ENCODE assay signal across 28 cellular contexts in genomic region chr15:83243634-83244033, GRCh38. TPM values are rescaled to one million over a fixed set of nuclear protein-coding genes. Genes with fewer than 3 reads are reported as not detected.
DNase-seq lines count a peak whose midpoint lies in the region; ATAC-seq, FAIRE-seq and TF ChIP-seq lines count a peak whose summit lies in the region.
"Had no signal": no experiment of that assay in that cellular context is flagged by ENCODE, and none has a peak within 500 bp of the region (broad histone marks: within the 10 kb centered on the region; RNA-seq: fewer than 3 reads in every experiment).

No MANE protein-coding gene starts in this region.

- H2BK120ac ChIP-seq in H1 (replicated peaks; ENCODE audit: low read depth, low read length) (no peak overlapping the region), mesendoderm (ENCODE audit: low read depth, low read length) (no peak overlapping the region)

- no peaks in the 10 kb centered on the region; the same call in 1 of the 3 replicates for H3K4me1 Mint-ChIP-seq in GM23338
- H3K4me1 Mint-ChIP-seq: CD4-positive, alpha-beta memory T cell had no signal

- H3K36me3 ChIP-seq in GM23338 (ENCODE audit: insufficient read depth) (no peaks in the 10 kb centered on the region), H1 (ENCODE audit: control insufficient read depth in 2 of 4, insufficient read depth in 4 of 4, low read length in 3 of 4) (no peaks in the 10 kb centered on the region), mesendoderm (ENCODE audit: control insufficient read depth, insufficient read depth, low read length) (no peaks in the 10 kb centered on the region), stomach (no peaks in the 10 kb centered on the region)
- H3K36me3 ChIP-seq: HAP-1, SJCRH30 had no signal

- H3K9ac ChIP-seq in H1 (replicated peaks in 1 of 4; ENCODE audit: extremely low read depth in 1 of 4, low read depth in 3 of 4, low read length in 3 of 4), result no peak overlapping the region
- H3K9ac ChIP-seq in mesendoderm (ENCODE audit: low read length), result no peak overlapping the region
- H3K9ac ChIP-seq: GM23248 had no signal

- H2BK12ac ChIP-seq in H1 (ENCODE audit: low read depth, low read length), result no peak overlapping the region

- intact Hi-C loops in stomach (cut with DNase I; ENCODE audit: low total_unique reads), result loop anchor here (10.0 kb wide), 1 partner anchor 61 kb away; no protein-coding TSS in a partner anchor

- peaks cover 4% of the 10 kb centered on the region for H3K27me3 Mint-ChIP-seq in GM23338 (ENCODE audit: insufficient read depth, low read depth, poor library complexity)

- no peak for TF ChIP-seq EP300 in H1 (IDR thresholded peaks at IDR 0.05; ENCODE audit: borderline replicate concordance in 1 of 2, low read depth in 2 of 2, low read length in 2 of 2)
- TF ChIP-seq EP300 in stomach (IDR thresholded peaks at IDR 0.05), result no peak

- 86% methylated on average over 8 of the region's 8 CpGs; no CpG with 5 or more reads in 1 of the 2 experiments for WGBS in H1 (ENCODE audit: extremely low coverage in 1 of 2, insufficient coverage in 1 of 2, insufficient read length in 1 of 2, insufficient replicate concordance in 2 of 2, low coverage in 1 of 2, low lambda C conversion rate in 2 of 2, missing lambda C conversion rate in 1 of 2), 2 experiments
- no CpG with 5 or more reads among the region's 8 CpGs for WGBS in mesendoderm (ENCODE audit: extremely low coverage, insufficient coverage, low lambda C conversion rate)
- WGBS in stomach, 5 donors, result 73 to 76% (median 73%) methylated on average over 8 of the region's 8 CpGs

- H4K20me1 ChIP-seq in GM23338 (replicated peaks; ENCODE audit: insufficient read depth) (no peaks in the 10 kb centered on the region), H1 (replicated peaks in 1 of 2; ENCODE audit: control insufficient read depth in 1 of 2, insufficient read depth in 2 of 2, low read length in 2 of 2) (no peaks in the 10 kb centered on the region)

- no peak for TF ChIP-seq POLR2A in H1 (IDR thresholded peaks at IDR 0.05; ENCODE audit: control extremely low read depth in 1 of 2, low read depth in 2 of 2, low read length in 2 of 2)
- no peak for TF ChIP-seq POLR2A in stomach (IDR thresholded peaks at IDR 0.05)

- H2BK20ac ChIP-seq in H1 (ENCODE audit: low read length), result no peak overlapping the region

- H3K23me2 ChIP-seq in H1 (ENCODE audit: low read depth, low read length), result no peaks in the 10 kb centered on the region

- H3K4me1 ChIP-seq in GM23338 (ENCODE audit: insufficient read depth) (peaks cover under 1% of the 10 kb centered on the region), H1 (replicated peaks in 1 of 4; ENCODE audit: control insufficient read depth in 3 of 4, insufficient read depth in 4 of 4, low read length in 3 of 4) (peaks cover 0 to under 1% (median under 1%) of the 10 kb centered on the region in 4 experiments; a peak in 2 of 7 replicates), mesendoderm (ENCODE audit: control insufficient read depth, low read depth, low read length) (no peaks in the 10 kb centered on the region), stomach (peaks cover 0 to 4% (median 2%) of the 10 kb centered on the region in 4 donors)
- H3K4me1 ChIP-seq: SJCRH30 had no signal

- H3K56ac ChIP-seq in H1 (replicated peaks; ENCODE audit: insufficient read length, low read depth, low read length) (no peak overlapping the region), mesendoderm (ENCODE audit: low read length) (no peak overlapping the region)

- H4K8ac ChIP-seq in H1 (ENCODE audit: extremely low read depth, insufficient read depth, low read length), result no peak overlapping the region
- no peak overlapping the region for H4K8ac ChIP-seq in mesendoderm (ENCODE audit: low read depth, low read length)

- H2AFZ ChIP-seq in GM23338, result peak overlapping the region; percentile 56; the same call in 1 of the 2 replicates
- H2AFZ ChIP-seq in H1 (ENCODE audit: low read length), result 0 out of 2 replicates have a peak overlapping the region, but pooled peaks have one; percentile 21
- H2AFZ ChIP-seq: GM23248 had no signal

- peaks cover 29% of the 10 kb centered on the region for H3K9me3 Mint-ChIP-seq in GM23338
- H3K9me3 Mint-ChIP-seq: HFFc6 had no signal

- H3K27ac Mint-ChIP-seq in GM23338, result no peak overlapping the region
- H3K27ac Mint-ChIP-seq: CD4-positive, alpha-beta memory T cell; HFFc6 had no signal

- DNase-seq in ACHN, result peak; percentile 82
- DNase-seq in GM23338 (ENCODE audit: low spot score), result peak; percentile 6
- DNase-seq in H1 (ENCODE audit: low read depth in 1 of 2, low spot score in 2 of 2), result no peak
- DNase-seq in mesendoderm, result peak; percentile 1
- no peak for DNase-seq in NCI-H1092 treated with DMSO at 0.1 percent for 48 hours (lab: John Stamatoyannopoulos, UW)
- no peak for DNase-seq in activated naive CD4-positive, alpha-beta T cell treated with Interleukin-2 at 50 U/mL for 16 hours
- no peak for DNase-seq in GM03348 (ENCODE audit: low spot score)
- DNase-seq in stomach, result no peak
- DNase-seq: 8988T; C1 segment of cervical spinal cord; CD4-positive, alpha-beta memory T cell; COR-L47; DMS79 treated with DMSO at 0.1 percent for 48 hours; GM23248; HFFc6; KBM-7; MV-4-11; NCI-H1105 treated with DMSO at 0.1 percent for 48 hours; NCI-H146; NCI-H1930; NCI-H2107; NCI-H524; NCI-H774; SJCRH30 had no signal

- in situ Hi-C loops in ACHN (cut with HindIII; ENCODE audit: low pct_ligation_motif_present, low pct_unique_long_range_greater_than_20kb, low sequenced_read_pairs), result no loop called here

- H4K91ac ChIP-seq in H1 (replicated peaks; ENCODE audit: insufficient read length, low read length), result peak overlapping the region; percentile 65

- TF ChIP-seq RAD21 in H1 (IDR thresholded peaks at IDR 0.05 in 1 of 2, conservative IDR thresholded peaks at IDR 0.05 in 1 of 2; ENCODE audit: low read depth in 2 of 2, low read length in 2 of 2), result no peak

- no peaks in the 10 kb centered on the region for H3K79me1 ChIP-seq in H1 (ENCODE audit: low read depth, low read length)
- H3K79me1 ChIP-seq in mesendoderm (ENCODE audit: low read length), result no peaks in the 10 kb centered on the region

- H2BK5ac ChIP-seq in H1 (ENCODE audit: low read depth, low read length) (no peak overlapping the region), mesendoderm (ENCODE audit: low read length) (no peak overlapping the region)

- H2AK5ac ChIP-seq in H1 (ENCODE audit: low read depth, low read length) (no peak overlapping the region), mesendoderm (ENCODE audit: low read length) (no peak overlapping the region)

- H3K36me3 Mint-ChIP-seq in GM23338 (ENCODE audit: low read depth), result peaks cover 4% of the 10 kb centered on the region; the same call in 2 of the 3 replicates
- H3K36me3 Mint-ChIP-seq: CD4-positive, alpha-beta memory T cell had no signal

- no peak for FAIRE-seq in H1 (lab: Jason Lieb, UNC)
- FAIRE-seq: HTR-8/SVneo had no signal

- H3K79me2 ChIP-seq in GM23338 (replicated peaks; ENCODE audit: insufficient read depth), result no peaks in the 10 kb centered on the region
- H3K79me2 ChIP-seq in H1 (ENCODE audit: control insufficient read depth in 1 of 2, insufficient read depth in 2 of 2, low read length in 2 of 2), result no peaks in the 10 kb centered on the region
- no peaks in the 10 kb centered on the region for H3K79me2 ChIP-seq in mesendoderm (ENCODE audit: control insufficient read depth, insufficient read depth, low read length)

- no peak overlapping the region for H3K4me3 Mint-ChIP-seq in GM23338
- H3K4me3 Mint-ChIP-seq: CD4-positive, alpha-beta memory T cell; HFFc6 had no signal

- H3K27me3 ChIP-seq in GM23338 (ENCODE audit: insufficient read depth), result no peaks in the 10 kb centered on the region
- H3K27me3 ChIP-seq in H1 (replicated peaks in 1 of 4; ENCODE audit: control insufficient read depth in 3 of 4, extremely low read depth in 1 of 4, insufficient read depth in 3 of 4, low read length in 3 of 4), result no peaks in the 10 kb centered on the region; a peak in 2 of 7 replicates
- no peaks in the 10 kb centered on the region for H3K27me3 ChIP-seq in mesendoderm (ENCODE audit: insufficient read depth, low read length, poor library complexity)
- H3K27me3 ChIP-seq in stomach, result peaks cover 0 to 42% (median 6%) of the 10 kb centered on the region in 3 donors

- no peaks in the 10 kb centered on the region for H3F3A ChIP-seq in GM23338 (replicated peaks; ENCODE audit: low read depth)

- H2BK15ac ChIP-seq in H1 (ENCODE audit: low read length), result no peak overlapping the region; the same call in 1 of the 2 replicates
- H2BK15ac ChIP-seq in mesendoderm (replicated peaks; ENCODE audit: low read depth), result no peak overlapping the region

- H3K9me3 ChIP-seq in H1 (ENCODE audit: insufficient read depth in 2 of 2, low read depth in 1 of 2, low read length in 1 of 2), result peaks cover 2 to 7% of the 10 kb centered on the region in 2 experiments; a peak in 2 of 4 replicates
- H3K9me3 ChIP-seq in stomach, result peaks cover 0 to 21% (median 5%) of the 10 kb centered on the region in 4 donors
- H3K9me3 ChIP-seq: HAP-1, SJCRH30 had no signal

- POLR2A ChIA-PET in H1 (lab: Charles Lee; ENCODE audit: partially characterized antibody), result no interaction called here

- no peak for ATAC-seq in GM23338
- ATAC-seq: Right ventricle myocardium inferior, SK-N-SH treated with all-trans-retinoic acid at 6 μM for 48 hours had no signal

- H3K23ac ChIP-seq in H1 (ENCODE audit: insufficient read length) (no peak overlapping the region), mesendoderm (ENCODE audit: low read length) (no peak overlapping the region)

- H4K5ac ChIP-seq in H1 (ENCODE audit: insufficient read length, low read depth, low read length) (no peak overlapping the region), mesendoderm (ENCODE audit: low read length) (no peak overlapping the region)

- CTCF ChIA-PET in H1 (lab: Charles Lee; ENCODE audit: partially characterized antibody), result interaction anchor here (0.6 to 10.1 kb wide), 7 partner anchors 129 to 717 kb away, joined by 3 to 262 read pairs (median 3); partner anchors contain the start of gene SH3GL3

- no peak overlapping the region for H3K27ac ChIP-seq in GM23338 (ENCODE audit: low read depth)
- no peak overlapping the region for H3K27ac ChIP-seq in H1 (ENCODE audit: low read depth, low read length)
- no peak overlapping the region for H3K27ac ChIP-seq in mesendoderm (ENCODE audit: low read depth, low read length)
- H3K27ac ChIP-seq in stomach, result no peak overlapping the region
- H3K27ac ChIP-seq: GM23248, SJCRH30 had no signal

- no peak overlapping the region for H3K4ac ChIP-seq in H1 (replicated peaks; ENCODE audit: insufficient read length, low read depth, low read length)
- H3K4ac ChIP-seq in mesendoderm (ENCODE audit: low read depth, low read length), result no peak overlapping the region

- no peak overlapping the region for H3K14ac ChIP-seq in H1 (ENCODE audit: insufficient read length)

- no peak overlapping the region for H3K4me3 ChIP-seq in GM23338
- H3K4me3 ChIP-seq in H1 (ENCODE audit: extremely low read depth in 1 of 4, insufficient read depth in 2 of 4, low read depth in 3 of 4, low read length in 4 of 4), result no peak overlapping the region
- no peak overlapping the region for H3K4me3 ChIP-seq in mesendoderm (ENCODE audit: low read length)
- H3K4me3 ChIP-seq in stomach, result no peak overlapping the region
- H3K4me3 ChIP-seq: GM23248, HAP-1, SJCRH30 had no signal

- H3K4me2 ChIP-seq in GM23338 (no peak overlapping the region), H1 (ENCODE audit: insufficient read depth in 1 of 2, low read depth in 2 of 2, low read length in 2 of 2) (no peak overlapping the region), mesendoderm (ENCODE audit: low read length) (no peak overlapping the region)

- no peaks in the 10 kb centered on the region for H3K9me2 ChIP-seq in GM23338 (ENCODE audit: insufficient read depth)

- TF ChIP-seq CTCF in GM23338 (conservative IDR thresholded peaks at IDR 0.05; ENCODE audit: low read depth in 2 of 2), result no peak
- TF ChIP-seq CTCF in H1 (IDR thresholded peaks at IDR 0.05; ENCODE audit: control extremely low read depth in 1 of 3, insufficient read depth in 1 of 3, low read depth in 1 of 3, low read length in 3 of 3), result no peak
- TF ChIP-seq CTCF in stomach (IDR thresholded peaks at IDR 0.05), result no peak

- H3K18ac ChIP-seq in H1 (ENCODE audit: extremely low read depth, low read length), result no peak overlapping the region
- H3K18ac ChIP-seq in mesendoderm (ENCODE audit: low read length), result no peak overlapping the region

RNA-seq across cellular contexts. Expression of gene HDGFL3, which starts 36.0 kb away (rescaled TPM):
- 67.1 and 68.6 TPM in 2 replicates for total RNA-seq in GM23338 (2014; rRNA removed; shearing (Covaris generic))
- polyA plus RNA-seq in GM23338 (2016; fragmentation: Nextera tagmentation; extraction: Ambion mirVana) (131 and 135 TPM in 2 replicates), H1 (2011; rRNA removed) (7.3 and 14.1 TPM in 2 replicates), stomach (10 to 100 TPM in 2 of 3 donors, 1 to 10 TPM in 1; 6.7 to 15.6 (median 13.9) TPM)
- 149 and 156 TPM in 2 replicates for total RNA-seq in H1 (2021; fragmentation: NEBNext Ultra II Directional; extraction: Animal tissue kit (Norgen Biotek cat#: 25700))
- 38.6 TPM for polyA plus RNA-seq in H1 (2011; cell fraction: cytosol; rRNA removed)
- polyA plus RNA-seq in H1 (2011; cell fraction: nucleus; rRNA removed), result 11.3 TPM
- 67.3 to 138 TPM (median 73.7 TPM) in 4 replicates for polyA plus RNA-seq in H1 (2012, experiment 1 of 2)
- 9.7 TPM for polyA plus RNA-seq in H1 (2012, experiment 2 of 2)
- 165 TPM for polyA plus RNA-seq in H1 (2013, experiment 1 of 2)
- polyA plus RNA-seq in H1 (2013, experiment 2 of 2), result 147 TPM
- 11.1 and 13.5 TPM in 2 replicates for polyA minus RNA-seq in H1 (2011; rRNA and poly(A)+ RNA removed)
- 48.6 TPM for polyA minus RNA-seq in H1 (2011; cell fraction: cytosol; rRNA and poly(A)+ RNA removed)
- polyA minus RNA-seq in H1 (2011; cell fraction: nucleus; rRNA and poly(A)+ RNA removed), result 38.6 TPM
- polyA plus RNA-seq in mesendoderm (2013, experiment 1 of 2), result 124 TPM
- 127 TPM for polyA plus RNA-seq in mesendoderm (2013, experiment 2 of 2)
- 100 to 1,000 TPM in 1 of 5 donors, 10 to 100 TPM in 2, 1 to 10 TPM in 2; 4.0 to 110 (median 26.6) TPM for total RNA-seq in stomach

RNA-seq across cellular contexts. Expression of gene BNC1, which starts 40.8 kb away (rescaled TPM):
- 1.1 and 1.6 TPM in 2 replicates for total RNA-seq in GM23338 (2014; rRNA removed; shearing (Covaris generic))
- 0.26 and 0.28 TPM in 2 replicates for polyA plus RNA-seq in GM23338 (2016; fragmentation: Nextera tagmentation; extraction: Ambion mirVana)
- total RNA-seq in H1 (2021; fragmentation: NEBNext Ultra II Directional; extraction: Animal tissue kit (Norgen Biotek cat#: 25700)), result 0.67 and 0.99 TPM in 2 replicates
- 0.53 and 2.1 TPM in 2 replicates for polyA plus RNA-seq in H1 (2011; rRNA removed)
- 0.70 TPM for polyA plus RNA-seq in H1 (2011; cell fraction: cytosol; rRNA removed)
- 1.9 TPM for polyA plus RNA-seq in H1 (2011; cell fraction: nucleus; rRNA removed)
- 2.5 to 3.6 TPM (median 3.2 TPM) in 4 replicates for polyA plus RNA-seq in H1 (2012, experiment 1 of 2)
- 0.24 TPM for polyA plus RNA-seq in H1 (2012, experiment 2 of 2)
- polyA plus RNA-seq in H1 (2013, experiment 1 of 2), result 0.14 TPM
- 0.17 TPM for polyA plus RNA-seq in H1 (2013, experiment 2 of 2)
- polyA minus RNA-seq in H1 (2011; rRNA and poly(A)+ RNA removed), result 2.7 and 10.1 TPM in 2 replicates
- 0.81 TPM for polyA minus RNA-seq in H1 (2011; cell fraction: cytosol; rRNA and poly(A)+ RNA removed)
- 1.00 TPM for polyA minus RNA-seq in H1 (2011; cell fraction: nucleus; rRNA and poly(A)+ RNA removed)
- polyA plus RNA-seq in mesendoderm (2013, experiment 1 of 2), result 0.06 TPM
- polyA plus RNA-seq in mesendoderm (2013, experiment 2 of 2), result 0.08 TPM
- total RNA-seq in stomach, result under 1 TPM in 1 of 5 donors, not detected in 4; 0.55 TPM
- polyA plus RNA-seq in stomach, result 1 to 10 TPM in 1 of 3 donors, under 1 TPM in 1, not detected in 1; 0.12 to 4.6 TPM
- total RNA-seq: CD4-positive, alpha-beta memory T cell; SJCRH30 had no signal
- polyA plus RNA-seq: CD4-positive, alpha-beta memory T cell had no signal

Comparison
In these comparisons a context has a peak if more than half of its experiments do, and no peak if none do; other contexts are left out.
1. DNase-seq: peak in ACHN (single experiment), GM23338 (single experiment) and mesendoderm (single experiment); none in H1 (0 of 2), NCI-H1092 treated with DMSO at 0.1 percent for 48 hours (single experiment), activated naive CD4-positive, alpha-beta T cell treated with Interleukin-2 at 50 U/mL for 16 hours (single experiment), GM03348 (single experiment) and stomach (single experiment).